In genomic region chr10:75235375-75236177, GRCh38 we compare ENCODE assay signal across 1 cellular context.
A peak's percentile ranks its signal among the peaks of the same experiment; 100 is the strongest.
TF ChIP-seq lines count a peak whose summit lies in the region.

COMTD1 (minus strand) TSS chr10:75235957; CDS start chr10:75235928, 29 bp downstream.

TF ChIP-seq in HepG2, 621 proteins besides CTCF, POLR2A, EP300 and RAD21 (continued from another document and continues in another):
- TF ChIP-seq KIAA2018 (CRISPR knock-in tag; IDR thresholded peaks at IDR 0.05; ENCODE audit: borderline replicate concordance) (no peak), ZNF678 (CRISPR knock-in tag; IDR thresholded peaks at IDR 0.05) (no peak), ISL2 (CRISPR knock-in tag; IDR thresholded peaks at IDR 0.05) (no peak; the same call in 1 of the 2 replicates), MAFF (IDR thresholded peaks at IDR 0.05; ENCODE audit: low read depth, low read length) (no peak), SMC3 (IDR thresholded peaks at IDR 0.05; ENCODE audit: low read length) (peak; percentile 74; the same call in 1 of the 2 replicates), ZBTB34 (CRISPR knock-in tag; IDR thresholded peaks at IDR 0.05) (no peak), TCF7 (IDR thresholded peaks at IDR 0.05; ENCODE audit: low read depth) (no peak), RFX1 (IDR thresholded peaks at IDR 0.05) (no peak), ZNF264 (CRISPR knock-in tag; IDR thresholded peaks at IDR 0.05) (no peak), FOXA1 (IDR thresholded peaks at IDR 0.05) (no peak), FOXA1 (CRISPR knock-in tag; IDR thresholded peaks at IDR 0.05) (no peak), ZMAT5 (CRISPR knock-in tag; IDR thresholded peaks at IDR 0.05; ENCODE audit: borderline replicate concordance, low read depth) (no peak), ZNF781 (CRISPR knock-in tag; IDR thresholded peaks at IDR 0.05; ENCODE audit: borderline replicate concordance, not compliant biosample characterization) (no peak), PBX3 (CRISPR knock-in tag; IDR thresholded peaks at IDR 0.05; ENCODE audit: borderline replicate concordance) (no peak), NFRKB (IDR thresholded peaks at IDR 0.05) (no peak), ZNF891 (CRISPR knock-in tag; IDR thresholded peaks at IDR 0.05) (no peak), MIER3 (CRISPR knock-in tag; IDR thresholded peaks at IDR 0.05; ENCODE audit: borderline replicate concordance) (no peak; the same call in 1 of the 2 replicates), ZNF552 (CRISPR knock-in tag; IDR thresholded peaks at IDR 0.05; ENCODE audit: borderline replicate concordance) (no peak; the same call in 1 of the 2 replicates), ZBTB43 (CRISPR knock-in tag; conservative IDR thresholded peaks at IDR 0.05) (0 out of 2 replicates have a peak, but pooled peaks have one; percentile 25), MLX (CRISPR knock-in tag; IDR thresholded peaks at IDR 0.05) (no peak), ZNF576 (CRISPR knock-in tag; IDR thresholded peaks at IDR 0.05) (no peak), ZFP36L1 (CRISPR knock-in tag; IDR thresholded peaks at IDR 0.05) (peak; percentile 28; the same call in 1 of the 2 replicates), JUNB (CRISPR knock-in tag; IDR thresholded peaks at IDR 0.05; ENCODE audit: borderline replicate concordance) (no peak), ZNF747 (CRISPR knock-in tag; IDR thresholded peaks at IDR 0.05; ENCODE audit: borderline replicate concordance) (no peak), SAP130 (CRISPR knock-in tag; IDR thresholded peaks at IDR 0.05; ENCODE audit: low read depth) (peak; percentile 83), ETV6 (CRISPR knock-in tag; conservative IDR thresholded peaks at IDR 0.05) (no peak), ZNF546 (CRISPR knock-in tag; conservative IDR thresholded peaks at IDR 0.05) (peak; percentile 77; the same call in 1 of the 2 replicates), HNF4G (IDR thresholded peaks at IDR 0.05; ENCODE audit: borderline replicate concordance, low read depth, low read length) (no peak), HNF4G (CRISPR knock-in tag; IDR thresholded peaks at IDR 0.05; ENCODE audit: borderline replicate concordance, low read depth) (no peak), MTERF4 (CRISPR knock-in tag; IDR thresholded peaks at IDR 0.05) (no peak), ZNF282 (IDR thresholded peaks at IDR 0.05; ENCODE audit: partially characterized antibody) (no peak), E2F1 (CRISPR knock-in tag; IDR thresholded peaks at IDR 0.05) (peak; percentile 86), ZNF782 (CRISPR knock-in tag; IDR thresholded peaks at IDR 0.05; ENCODE audit: borderline replicate concordance) (peak; percentile 71; the same call in 1 of the 2 replicates), IRF9 (CRISPR knock-in tag; IDR thresholded peaks at IDR 0.05; ENCODE audit: borderline replicate concordance) (peak; percentile 40; the same call in 1 of the 2 replicates), ZNF724P (CRISPR knock-in tag; IDR thresholded peaks at IDR 0.05; ENCODE audit: borderline replicate concordance) (no peak), FUBP1 (CRISPR knock-in tag; IDR thresholded peaks at IDR 0.05; ENCODE audit: borderline replicate concordance) (no peak), ZNF616 (CRISPR knock-in tag; IDR thresholded peaks at IDR 0.05; ENCODE audit: low read depth) (no peak), HMG20B (CRISPR knock-in tag; conservative IDR thresholded peaks at IDR 0.05) (no peak), ADNP (CRISPR knock-in tag; IDR thresholded peaks at IDR 0.05) (no peak), ATAD3A (CRISPR knock-in tag; IDR thresholded peaks at IDR 0.05) (no peak), ZNF850 (CRISPR knock-in tag; conservative IDR thresholded peaks at IDR 0.05) (no peak), CREBL2 (CRISPR knock-in tag; IDR thresholded peaks at IDR 0.05; ENCODE audit: borderline replicate concordance) (no peak), EED (CRISPR knock-in tag; IDR thresholded peaks at IDR 0.05) (no peak), ZFP41 (CRISPR knock-in tag; IDR thresholded peaks at IDR 0.05; ENCODE audit: borderline replicate concordance) (no peak), NFYC (CRISPR knock-in tag; IDR thresholded peaks at IDR 0.05) (no peak), SMARCE1 (IDR thresholded peaks at IDR 0.05; ENCODE audit: borderline replicate concordance) (no peak), ZNF510 (CRISPR knock-in tag; IDR thresholded peaks at IDR 0.05; ENCODE audit: low read depth) (0 out of 2 replicates have a peak, but pooled peaks have one; percentile 10), MAFG (CRISPR knock-in tag; IDR thresholded peaks at IDR 0.05) (no peak)
